In the genomic region with DNA sequence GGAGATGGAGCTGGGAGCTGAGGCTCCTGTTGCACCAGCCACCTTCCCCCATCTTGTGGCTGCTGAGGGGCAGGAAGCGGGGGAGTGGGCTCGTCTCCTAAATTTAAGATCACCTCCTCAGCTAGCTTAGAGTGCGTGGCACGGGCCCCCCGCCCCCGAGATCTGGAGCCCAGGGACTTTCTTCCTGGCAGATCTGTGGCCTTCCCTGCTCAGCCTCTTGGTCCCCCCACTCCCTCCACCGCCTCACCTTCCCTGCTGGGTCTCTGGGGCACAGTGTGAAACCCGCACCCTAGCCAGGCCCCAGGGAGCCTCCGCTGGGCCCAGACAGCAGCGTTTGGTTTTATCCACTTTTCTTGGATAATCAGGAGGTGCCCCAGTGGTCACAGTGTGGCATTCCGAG, we compare ENCODE assay signal across 28 cellular contexts.
"Had no signal": no experiment of that assay in that cellular context is flagged by ENCODE, and none has a peak within 500 bp of the region (broad histone marks: within the 10 kb centered on the region; RNA-seq: fewer than 3 reads in every experiment).

No MANE protein-coding gene starts in this region.

- H3K4me1 ChIP-seq: foreskin keratinocyte had no signal

- H3K4me3 ChIP-seq: body of pancreas, esophagus muscularis mucosa, gastroesophageal sphincter had no signal

- H3K27me3 ChIP-seq: body of pancreas, esophagus muscularis mucosa, foreskin keratinocyte, gastroesophageal sphincter had no signal

- H3K9me3 ChIP-seq: body of pancreas, esophagus muscularis mucosa, gastroesophageal sphincter had no signal

- H3K27ac ChIP-seq: body of pancreas, esophagus muscularis mucosa, foreskin keratinocyte, gastroesophageal sphincter had no signal

- DNase-seq: activated CD4-positive, alpha-beta memory T cell treated with anti-CD3 and anti-CD28 coated beads for 36 hours; activated CD4-positive, alpha-beta T cell treated with anti-CD3 and anti-CD28 coated beads for 36 hours; activated CD4-positive, alpha-beta T cell treated with anti-CD3 and anti-CD28 coated beads, Interleukin-2, amount 10 ng/mL, durations not matched to agents 24 days and 14 days; activated CD4-positive, CD25-positive, alpha-beta regulatory T cell; activated CD4-positive, CD25-positive, alpha-beta regulatory T cell treated with anti-CD3 and anti-CD28 coated beads, Interleukin-2, amount 50 U/mL, for 72 hours; activated CD8-positive, alpha-beta memory T cell treated with anti-CD3 and anti-CD28 coated beads, Interleukin-2, amount 10 ng/mL, durations not matched to agents 7 days and 5 days; activated CD8-positive, alpha-beta memory T cell treated with anti-CD3 and anti-CD28 coated beads, Interleukin-2, amount 50 U/mL, for 4 hours; activated CD8-positive, alpha-beta T cell treated with anti-CD3 and anti-CD28 coated beads, Interleukin-2, amount 10 ng/mL, durations not matched to agents 7 days and 5 days; activated effector memory CD4-positive, alpha-beta T cell treated with Interleukin-2 at 50 U/mL for 16 hours; activated gamma-delta T cell treated with Interleukin-2 at 50 U/mL for 16 hours; activated naive CD4-positive, alpha-beta T cell treated with anti-CD3 and anti-CD28 coated beads, Interleukin-2, amount 50 U/mL, for 16 hours; activated naive CD4-positive, alpha-beta T cell treated with Interleukin-2 at 50 U/mL for 16 hours; activated T-cell treated with anti-CD3 and anti-CD28 coated beads, Interleukin-2, amount 50 U/mL, for 1 hour; amniotic stem cell; anterior cingulate cortex; body of pancreas; caudate nucleus; cortex of kidney; dermis blood vessel endothelial cell; effector CD4-positive, alpha-beta T cell; effector memory CD8-positive, alpha-beta T cell; erythroblast; foreskin keratinocyte; head of caudate nucleus; T-helper 2 cell had no signal

- ATAC-seq: activated CD4-positive, alpha-beta T cell treated with anti-CD3 and anti-CD28 coated beads for 36 hours; activated CD8-positive, alpha-beta memory T cell treated with anti-CD3 and anti-CD28 coated beads, Interleukin-2, amount 10 ng/mL, durations not matched to agents 7 days and 5 days; activated CD8-positive, alpha-beta T cell treated with anti-CD3 and anti-CD28 coated beads, Interleukin-2, amount 10 ng/mL, durations not matched to agents 7 days and 5 days; activated T-helper 17 cell treated with anti-CD3 and anti-CD28 coated beads, Interleukin-2, amount 50 U/mL, for 72 hours; body of pancreas; effector memory CD8-positive, alpha-beta T cell; foreskin keratinocyte; gastroesophageal sphincter had no signal
